Comparison of ENCODE assay signal across 19 cellular contexts in genomic region chr12:71397433-71397954, GRCh38. TPM values are rescaled to one million over a fixed set of nuclear protein-coding genes. Genes with fewer than 3 reads are reported as not detected.
DNase-seq lines count a peak whose midpoint lies in the region; TF ChIP-seq lines count a peak whose summit lies in the region.
"Had no signal": no experiment of that assay in that cellular context is flagged by ENCODE, and none has a peak within 500 bp of the region (broad histone marks: within the 10 kb centered on the region; RNA-seq: fewer than 3 reads in every experiment).

No MANE protein-coding gene starts in this region.

- no peak overlapping the region for H3K18ac ChIP-seq in mesendoderm (ENCODE audit: low read length)

- no peaks in the 10 kb centered on the region for H3K36me3 ChIP-seq in mesendoderm (ENCODE audit: control insufficient read depth, insufficient read depth, low read length)
- no peaks in the 10 kb centered on the region for H3K36me3 ChIP-seq in adrenal gland (replicated peaks in 1 of 2)
- H3K36me3 ChIP-seq: BE2C, colonic mucosa, heart left ventricle, right atrium auricular region had no signal

- no peak overlapping the region for H3K27ac Mint-ChIP-seq in activated CD4-positive, alpha-beta T cell treated with anti-CD3 and anti-CD28 coated beads, Interleukin-2, amount 10 ng/mL, durations not matched to agents 7 days and 5 days
- H3K27ac Mint-ChIP-seq: activated CD8-positive, alpha-beta memory T cell treated with anti-CD3 and anti-CD28 coated beads, Interleukin-2, amount 10 ng/mL, durations not matched to agents 7 days and 5 days had no signal

- no peak overlapping the region for H2BK15ac ChIP-seq in mesendoderm (replicated peaks; ENCODE audit: low read depth)

- H3K4me1 Mint-ChIP-seq in activated CD4-positive, alpha-beta T cell treated with anti-CD3 and anti-CD28 coated beads, Interleukin-2, amount 10 ng/mL, durations not matched to agents 7 days and 5 days, result no peaks in the 10 kb centered on the region
- H3K4me1 Mint-ChIP-seq: activated CD8-positive, alpha-beta memory T cell treated with anti-CD3 and anti-CD28 coated beads, Interleukin-2, amount 10 ng/mL, durations not matched to agents 7 days and 5 days had no signal

- H3K79me2 ChIP-seq in mesendoderm (ENCODE audit: control insufficient read depth, insufficient read depth, low read length), result no peaks in the 10 kb centered on the region

- H2AK5ac ChIP-seq in mesendoderm (ENCODE audit: low read length), result no peak overlapping the region

- H3K56ac ChIP-seq in mesendoderm (ENCODE audit: low read length), result no peak overlapping the region

- H3K27me3 Mint-ChIP-seq in activated CD4-positive, alpha-beta T cell treated with anti-CD3 and anti-CD28 coated beads, Interleukin-2, amount 10 ng/mL, durations not matched to agents 7 days and 5 days, result peaks cover 3% of the 10 kb centered on the region
- H3K27me3 Mint-ChIP-seq: activated CD8-positive, alpha-beta memory T cell treated with anti-CD3 and anti-CD28 coated beads, Interleukin-2, amount 10 ng/mL, durations not matched to agents 7 days and 5 days had no signal

- POLR2A ChIA-PET in activated CD4-positive, alpha-beta T cell treated with anti-CD3 and anti-CD28 coated beads, Interleukin-2, amount 10 ng/mL, durations not matched to agents 7 days and 5 days (lab: Charles Lee), result no interaction called here

- H3K4me3 Mint-ChIP-seq in activated CD4-positive, alpha-beta T cell treated with anti-CD3 and anti-CD28 coated beads, Interleukin-2, amount 10 ng/mL, durations not matched to agents 7 days and 5 days, result no peak overlapping the region
- H3K4me3 Mint-ChIP-seq: activated CD8-positive, alpha-beta memory T cell treated with anti-CD3 and anti-CD28 coated beads, Interleukin-2, amount 10 ng/mL, durations not matched to agents 7 days and 5 days had no signal

- H3K4me2 ChIP-seq in mesendoderm (ENCODE audit: low read length), result no peak overlapping the region

- H3K9ac ChIP-seq in mesendoderm (ENCODE audit: low read length), result no peak overlapping the region

- H3K23ac ChIP-seq in mesendoderm (ENCODE audit: low read length), result no peak overlapping the region

- H2BK120ac ChIP-seq in mesendoderm (ENCODE audit: low read depth, low read length), result no peak overlapping the region

- H3K27me3 ChIP-seq in mesendoderm (ENCODE audit: insufficient read depth, low read length, poor library complexity) (no peaks in the 10 kb centered on the region), adrenal gland (no peaks in the 10 kb centered on the region)
- H3K27me3 ChIP-seq: BE2C, colonic mucosa, heart left ventricle, right atrium auricular region had no signal

- H3K4me1 ChIP-seq in mesendoderm (ENCODE audit: control insufficient read depth, low read depth, low read length) (no peaks in the 10 kb centered on the region), adrenal gland (replicated peaks in 1 of 2) (no peaks in the 10 kb centered on the region)
- H3K4me1 ChIP-seq: colonic mucosa, right atrium auricular region had no signal

- WGBS in mesendoderm (ENCODE audit: extremely low coverage, insufficient coverage, low lambda C conversion rate), result no CpG with 5 or more reads among the region's 1 CpG
- WGBS in adrenal gland, 4 donors, result 84 to 89% (median 85%) methylated on average over 1 of the region's 1 CpG

- no peak overlapping the region for H2BK5ac ChIP-seq in mesendoderm (ENCODE audit: low read length)

- H4K8ac ChIP-seq in mesendoderm (ENCODE audit: low read depth, low read length), result no peak overlapping the region

- TF ChIP-seq CTCF in AG09309 (IDR thresholded peaks at IDR 0.05; ENCODE audit: control insufficient read depth, insufficient read depth, low read depth, low read length, missing control alignments), result no peak
- TF ChIP-seq CTCF in adrenal gland (IDR thresholded peaks at IDR 0.05), result no peak

- peak; percentile 59 for DNase-seq in AG09309 (ENCODE audit: low read depth)
- DNase-seq in HS-5 (ENCODE audit: low read depth), result peak; percentile 70
- DNase-seq in astrocyte of the hippocampus (ENCODE audit: low read depth, low spot score), result peak; percentile 13
- DNase-seq in mesendoderm, result peak; percentile 5
- DNase-seq in SKM-1 treated with dmso at 0.1 percent for 144 hours (lab: John Stamatoyannopoulos, UW; ENCODE audit: unreplicated experiment), result no peak
- DNase-seq in germinal center (ENCODE audit: low spot score), result no peak
- DNase-seq in activated CD4-positive, alpha-beta T cell treated with anti-CD3 and anti-CD28 coated beads, Interleukin-2, amount 10 ng/mL, durations not matched to agents 7 days and 5 days, result no peak
- no peak for DNase-seq in adrenal gland
- DNase-seq: activated CD4-positive, alpha-beta T cell treated with anti-CD3 and anti-CD28 coated beads for 1 hour; activated CD8-positive, alpha-beta memory T cell treated with anti-CD3 and anti-CD28 coated beads, Interleukin-2, amount 10 ng/mL, durations not matched to agents 7 days and 5 days; anterior cingulate cortex; BE2C; colonic mucosa; heart left ventricle; islet precursor cell; Kasumi-1; SHP77 treated with DMSO at 0.1 percent for 48 hours had no signal

- H4K5ac ChIP-seq in mesendoderm (ENCODE audit: low read length), result no peak overlapping the region

- no peak overlapping the region for H3K27ac ChIP-seq in mesendoderm (ENCODE audit: low read depth, low read length)
- no peak overlapping the region for H3K27ac ChIP-seq in adrenal gland
- H3K27ac ChIP-seq: colonic mucosa, heart left ventricle, right atrium auricular region had no signal

- CTCF ChIA-PET in activated CD4-positive, alpha-beta T cell treated with anti-CD3 and anti-CD28 coated beads, Interleukin-2, amount 10 ng/mL, durations not matched to agents 7 days and 5 days (lab: Charles Lee), result no interaction called here

- H3K9me3 ChIP-seq in adrenal gland (replicated peaks in 1 of 3), result no peaks in the 10 kb centered on the region
- H3K9me3 ChIP-seq: BE2C, colonic mucosa, heart left ventricle, right atrium auricular region had no signal

- TF ChIP-seq POLR2A in adrenal gland (IDR thresholded peaks at IDR 0.05), result no peak

- intact Hi-C loops in adrenal gland (cut with DNase I), result loop anchor here in 1 of 2 donors (10.0 kb wide), 1 partner anchor 183 kb away; no protein-coding TSS in a partner anchor

- H3K9me3 Mint-ChIP-seq in activated CD4-positive, alpha-beta T cell treated with anti-CD3 and anti-CD28 coated beads, Interleukin-2, amount 10 ng/mL, durations not matched to agents 7 days and 5 days, result no peaks in the 10 kb centered on the region

- no peak overlapping the region for H3K4me3 ChIP-seq in AG09309 (ENCODE audit: control insufficient read depth, low read depth, low read length)
- no peak overlapping the region for H3K4me3 ChIP-seq in mesendoderm (ENCODE audit: low read length)
- no peak overlapping the region for H3K4me3 ChIP-seq in adrenal gland
- H3K4me3 ChIP-seq: colonic mucosa, heart left ventricle, right atrium auricular region had no signal

- no peak overlapping the region for H3K4ac ChIP-seq in mesendoderm (ENCODE audit: low read depth, low read length)

- H3K36me3 Mint-ChIP-seq in activated CD4-positive, alpha-beta T cell treated with anti-CD3 and anti-CD28 coated beads, Interleukin-2, amount 10 ng/mL, durations not matched to agents 7 days and 5 days (ENCODE audit: low read depth), result no peaks in the 10 kb centered on the region
- H3K36me3 Mint-ChIP-seq: activated CD8-positive, alpha-beta memory T cell treated with anti-CD3 and anti-CD28 coated beads, Interleukin-2, amount 10 ng/mL, durations not matched to agents 7 days and 5 days had no signal

- H3K79me1 ChIP-seq in mesendoderm (ENCODE audit: low read length), result no peaks in the 10 kb centered on the region

RNA-seq across cellular contexts. Expression of gene LGR5, which starts 42.1 kb away (rescaled TPM):
- 0.53 TPM for polyA plus RNA-seq in mesendoderm (2013, experiment 1 of 2)
- 0.64 TPM for polyA plus RNA-seq in mesendoderm (2013, experiment 2 of 2)
- total RNA-seq in activated CD4-positive, alpha-beta T cell treated with anti-CD3 and anti-CD28 coated beads, Interleukin-2, amount 10 ng/mL, durations not matched to agents 7 days and 5 days, result not detected
- 1 to 10 TPM in 7 of 8 donors, under 1 TPM in 1; 0.39 to 3.4 (median 2.1) TPM for total RNA-seq in adrenal gland
- 1 to 10 TPM in 2 of 3 donors, under 1 TPM in 1; 0.66 to 6.1 (median 3.5) TPM for polyA plus RNA-seq in adrenal gland
- total RNA-seq: activated CD8-positive, alpha-beta memory T cell treated with anti-CD3 and anti-CD28 coated beads, Interleukin-2, amount 10 ng/mL, durations not matched to agents 7 days and 5 days; T-helper 2 cell treated with Interferon-gamma antibody and Interleukin-4, amounts not matched to agents 100 ng/mL and 5 ng/mL, for 36 hours had no signal

Comparison
In these comparisons a context has a peak if more than half of its experiments do, and no peak if none do; other contexts are left out.
1. DNase-seq: peak in AG09309 (single experiment), HS-5 (single experiment), astrocyte of the hippocampus (single experiment) and mesendoderm (single experiment); none in SKM-1 treated with dmso at 0.1 percent for 144 hours (single experiment), germinal center (single experiment), activated CD4-positive, alpha-beta T cell treated with anti-CD3 and anti-CD28 coated beads, Interleukin-2, amount 10 ng/mL, durations not matched to agents 7 days and 5 days (single experiment) and adrenal gland (0 of 7).